Comparison of ENCODE assay signal across 8 cellular contexts in the genomic region with DNA sequence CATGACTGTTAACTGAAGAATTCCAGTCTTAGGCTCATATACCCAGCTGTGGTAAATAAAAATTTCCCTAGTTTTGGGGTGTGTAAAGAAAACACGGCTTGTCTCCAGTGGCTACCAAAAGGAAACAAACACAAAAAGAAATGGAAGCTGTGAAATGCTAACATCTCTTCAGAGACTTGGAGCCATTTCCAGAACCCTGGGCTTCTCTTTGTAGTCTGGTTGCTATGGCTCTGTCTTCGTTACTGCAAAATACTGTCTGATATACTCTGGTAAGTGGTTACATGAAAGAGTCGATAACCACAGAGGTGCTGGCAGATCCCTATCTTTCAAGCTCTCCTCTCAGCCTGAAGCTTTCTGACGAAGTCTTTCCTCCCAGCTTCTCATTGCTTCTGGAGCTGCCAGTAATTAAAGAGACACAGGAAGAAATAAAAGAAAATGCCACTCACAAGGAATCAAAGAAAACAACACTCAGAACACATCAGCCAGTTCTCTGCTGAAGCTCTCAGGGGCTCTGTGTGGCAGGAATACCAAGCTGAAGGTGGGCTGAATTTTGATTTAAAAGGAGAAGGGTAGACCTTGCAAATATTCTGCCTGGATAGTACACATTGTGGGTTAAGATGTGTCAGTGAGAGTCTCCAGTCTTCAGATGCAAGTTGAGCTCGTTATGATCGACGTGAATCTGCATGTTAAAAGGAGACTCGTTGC.
DNase-seq lines count a peak whose midpoint lies in the region; ATAC-seq and TF ChIP-seq lines count a peak whose summit lies in the region.

No MANE protein-coding gene starts in this region.

- no peak overlapping the region for H3K4me3 ChIP-seq in CD8-positive, alpha-beta T cell (ENCODE audit: low read depth, low read length)
- no peak overlapping the region for H3K4me3 ChIP-seq in adrenal gland

- H3K36me3 Mint-ChIP-seq in CD8-positive, alpha-beta T cell = peaks cover 2% of the 10 kb centered on the region
- H3K36me3 Mint-ChIP-seq in chondrocyte (ENCODE audit: low read depth) = peaks cover 4% of the 10 kb centered on the region
- peaks cover 0 to 20% (median under 1%) of the 10 kb centered on the region in 3 donors for H3K36me3 Mint-ChIP-seq in naive thymus-derived CD8-positive, alpha-beta T cell

- POLR2A ChIA-PET in CD8-positive, alpha-beta T cell (lab: Charles Lee) = interaction anchor here (1.0 kb wide), 1 partner anchor 59 kb away, joined by 4 read pairs; no protein-coding TSS in a partner anchor
- POLR2A ChIA-PET in naive thymus-derived CD8-positive, alpha-beta T cell (lab: Charles Lee) = interaction anchor here (1.1 to 1.2 kb wide), 2 partner anchors 16 to 65 kb away, joined by 3 to 4 read pairs; no protein-coding TSS in a partner anchor

- H3K27me3 ChIP-seq in CD8-positive, alpha-beta T cell (ENCODE audit: insufficient read depth, low read length) = no peaks in the 10 kb centered on the region
- no peaks in the 10 kb centered on the region for H3K27me3 ChIP-seq in adrenal gland

- CTCF ChIA-PET in CD8-positive, alpha-beta T cell (lab: Charles Lee) = interaction anchor here (1.4 kb wide), 1 partner anchor 205 kb away, joined by 4 read pairs; no protein-coding TSS in a partner anchor

- peak overlapping the region; percentile 69 for H3K27ac Mint-ChIP-seq in CD8-positive, alpha-beta T cell
- H3K27ac Mint-ChIP-seq in chondrocyte (ENCODE audit: unreplicated experiment) = peak overlapping the region; percentile 84
- peak overlapping the region; percentile 63 to 95 (median 87) for H3K27ac Mint-ChIP-seq in naive thymus-derived CD8-positive, alpha-beta T cell

- peak; percentile 88 for ATAC-seq in CD8-positive, alpha-beta T cell
- ATAC-seq in SK-N-SH treated with all-trans-retinoic acid at 6 μM for 48 hours (peak; percentile 76), HG02938 (IDR thresholded peaks at IDR 0.05; ENCODE audit: unreplicated experiment) (no peak), HG03354 (IDR thresholded peaks at IDR 0.05; ENCODE audit: poor library complexity, severe bottlenecking, unreplicated experiment) (no peak)
- ATAC-seq in naive thymus-derived CD8-positive, alpha-beta T cell = peak; percentile 88 to 95

- no peak for TF ChIP-seq CTCF in CD8-positive, alpha-beta T cell (IDR thresholded peaks at IDR 0.05)
- TF ChIP-seq CTCF in chondrocyte (IDR thresholded peaks at IDR 0.05) (no peak), adrenal gland (IDR thresholded peaks at IDR 0.05) (no peak)

- intact Hi-C loops in CD8-positive, alpha-beta T cell (cut with DNase I, micrococcal nuclease) = loop anchor here in 1 of 2 experiments (5.0 kb wide), 1 partner anchor 200 kb away; no protein-coding TSS in a partner anchor
- intact Hi-C loops in adrenal gland (cut with DNase I) = no loop called here

- no peaks in the 10 kb centered on the region for H3K36me3 ChIP-seq in CD8-positive, alpha-beta T cell (ENCODE audit: insufficient read depth, low read length)
- H3K36me3 ChIP-seq in adrenal gland (replicated peaks in 1 of 2) = no peaks in the 10 kb centered on the region

- no peak overlapping the region for H3K27ac ChIP-seq in CD8-positive, alpha-beta T cell (ENCODE audit: low read depth, low read length)
- peak overlapping the region in 1 of 5 donors; percentile 13 for H3K27ac ChIP-seq in adrenal gland

- H3K4me1 ChIP-seq in CD8-positive, alpha-beta T cell (ENCODE audit: insufficient read depth, low read length) = peaks cover 13% of the 10 kb centered on the region
- H3K4me1 ChIP-seq in adrenal gland (replicated peaks in 1 of 2) = no peaks in the 10 kb centered on the region

- peak in 3 of 7 experiments; percentile 24 to 40 (median 31) for DNase-seq in CD8-positive, alpha-beta T cell
- no peak for DNase-seq in chondrocyte (ENCODE audit: low spot score)
- DNase-seq in naive thymus-derived CD8-positive, alpha-beta T cell = peak in 8 of 10 donors; percentile 44 to 78 (median 62)
- no peak for DNase-seq in adrenal gland
- DNase-seq in NCI-H1105 treated with DMSO at 0.1 percent for 48 hours (lab: John Stamatoyannopoulos, UW) = no peak

- H3K4me3 Mint-ChIP-seq in CD8-positive, alpha-beta T cell = peak overlapping the region; percentile 55
- H3K4me3 Mint-ChIP-seq in chondrocyte (ENCODE audit: unreplicated experiment) = no peak overlapping the region
- H3K4me3 Mint-ChIP-seq in naive thymus-derived CD8-positive, alpha-beta T cell = peak overlapping the region in 8 of 10 donors; percentile 1 to 74 (median 60)

- 62 to 85% (median 68%) methylated on average over 8 of the region's 8 CpGs for WGBS in adrenal gland, 4 donors

- H3K4me1 Mint-ChIP-seq in CD8-positive, alpha-beta T cell (ENCODE audit: low read depth) = peaks cover 23% of the 10 kb centered on the region
- peaks cover 33% of the 10 kb centered on the region for H3K4me1 Mint-ChIP-seq in chondrocyte (ENCODE audit: low read depth)
- H3K4me1 Mint-ChIP-seq in naive thymus-derived CD8-positive, alpha-beta T cell = peaks cover 4 to 20% (median 13%) of the 10 kb centered on the region in 4 donors

- no peaks in the 10 kb centered on the region for H3K9me3 ChIP-seq in CD8-positive, alpha-beta T cell (ENCODE audit: low read length)
- no peaks in the 10 kb centered on the region for H3K9me3 ChIP-seq in adrenal gland (replicated peaks in 1 of 3)

- TF ChIP-seq POLR2A in adrenal gland (IDR thresholded peaks at IDR 0.05) = no peak

- H3K9me3 Mint-ChIP-seq in CD8-positive, alpha-beta T cell = peaks cover 5% of the 10 kb centered on the region
- H3K9me3 Mint-ChIP-seq in chondrocyte (ENCODE audit: low read depth) = peaks cover 26% of the 10 kb centered on the region
- peaks cover 0 to 36% (median 9%) of the 10 kb centered on the region in 9 donors for H3K9me3 Mint-ChIP-seq in naive thymus-derived CD8-positive, alpha-beta T cell

- no peaks in the 10 kb centered on the region for H3K27me3 Mint-ChIP-seq in CD8-positive, alpha-beta T cell (ENCODE audit: low read depth)
- no peaks in the 10 kb centered on the region for H3K27me3 Mint-ChIP-seq in chondrocyte (ENCODE audit: low read depth)
- H3K27me3 Mint-ChIP-seq in naive thymus-derived CD8-positive, alpha-beta T cell = no peaks in the 10 kb centered on the region

TF ChIP-seq in SK-N-SH treated with all-trans-retinoic acid at 6 μM for 48 hours, 23 proteins besides CTCF, POLR2A, EP300 and RAD21:
- TF ChIP-seq OSR1 (CRISPR knock-in tag; IDR thresholded peaks at IDR 0.05) = no peak
- TF ChIP-seq PPARA (CRISPR knock-in tag; IDR thresholded peaks at IDR 0.05; ENCODE audit: borderline replicate concordance) = no peak

Comparison
In these comparisons a context has a peak if more than half of its experiments do, and no peak if none do; other contexts are left out.
1. ATAC-seq: peak in CD8-positive, alpha-beta T cell (single experiment), SK-N-SH treated with all-trans-retinoic acid at 6 μM for 48 hours (single experiment) and naive thymus-derived CD8-positive, alpha-beta T cell (2 of 2); none in HG02938 (single experiment) and HG03354 (single experiment).
2. DNase-seq: peak in naive thymus-derived CD8-positive, alpha-beta T cell (8 of 10); none in chondrocyte (single experiment), adrenal gland (0 of 7) and NCI-H1105 treated with DMSO at 0.1 percent for 48 hours (single experiment).
3. Peak in every context shown above with its lines, with median percentiles within 50 percentile points of each other: H3K27ac Mint-ChIP-seq.